Comparison of ENCODE assay signal across 8 cellular contexts in the genomic region with DNA sequence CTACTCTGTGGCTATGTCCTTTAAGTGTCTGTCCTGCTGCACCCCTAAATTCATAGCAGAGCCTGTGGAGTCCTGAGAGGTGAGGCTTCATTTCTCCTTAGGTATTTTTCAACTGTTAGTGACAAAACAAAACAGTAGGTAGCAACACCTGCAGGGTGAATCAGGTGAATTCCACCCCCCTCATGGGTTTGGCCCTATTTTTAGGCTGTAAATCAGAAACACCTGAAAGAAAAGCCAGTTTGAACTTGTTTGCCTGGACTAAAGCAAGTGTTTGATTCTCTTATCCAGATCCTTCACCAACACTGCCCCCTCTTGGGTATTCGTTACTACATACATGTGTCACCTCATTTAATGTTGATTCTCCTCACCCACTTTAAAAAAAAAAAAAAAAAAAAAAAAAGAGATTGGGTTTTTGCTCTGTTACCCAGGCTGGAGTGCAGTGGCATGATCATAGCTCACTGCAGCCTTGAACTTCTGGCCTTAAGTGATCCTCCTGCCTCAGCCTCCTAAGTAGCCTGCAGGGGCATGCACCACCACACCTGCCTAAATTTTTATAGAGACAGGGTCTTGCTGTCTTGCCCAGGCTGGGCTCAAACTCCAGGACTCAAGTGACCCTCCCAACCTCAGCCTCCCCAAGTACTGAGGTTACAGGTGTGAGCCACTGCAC. TPM values are rescaled to one million over a fixed set of nuclear protein-coding genes. Genes with fewer than 3 reads are reported as not detected.
DNase-seq lines count a peak whose midpoint lies in the region; ATAC-seq and TF ChIP-seq lines count a peak whose summit lies in the region.

No MANE protein-coding gene starts in this region.

- intact Hi-C loops in Right ventricle myocardium superior (cut with DNase I): no loop called here

- peak in 1 of 2 donors; percentile 60 for TF ChIP-seq CTCF in right atrium auricular region (IDR thresholded peaks at IDR 0.05)
- peak; percentile 37; the same call in 1 of the 2 replicates for TF ChIP-seq CTCF in WI38 (IDR thresholded peaks at IDR 0.05; ENCODE audit: low read depth, low read length)

- no peaks in the 10 kb centered on the region for H3K4me1 ChIP-seq in right atrium auricular region

- H3K27me3 ChIP-seq in right atrium auricular region: peaks cover 0 to 4% of the 10 kb centered on the region in 2 donors

- no peak for TF ChIP-seq POLR2A in erythroblast (IDR thresholded peaks at IDR 0.05; ENCODE audit: low read length)

- no peaks in the 10 kb centered on the region for H3K9me3 ChIP-seq in right atrium auricular region

- ATAC-seq in Right ventricle myocardium superior (ENCODE audit: poor library complexity): peak; percentile 88
- peak; percentile 73 for ATAC-seq in HG02678 (IDR thresholded peaks at IDR 0.05; ENCODE audit: unreplicated experiment)

- H3K4me3 ChIP-seq in right atrium auricular region: no peak overlapping the region
- H3K4me3 ChIP-seq in WI38 (ENCODE audit: low read depth, low read length): no peak overlapping the region

- no peaks in the 10 kb centered on the region for H3K36me3 ChIP-seq in right atrium auricular region

- H3K27ac ChIP-seq in right atrium auricular region: no peak overlapping the region

- no peak for DNase-seq in Right ventricle myocardium superior
- no peak for DNase-seq in right atrium auricular region (ENCODE audit: low spot score)
- DNase-seq in NCI-H2171 (lab: John Stamatoyannopoulos, UW): peak; percentile 25
- peak; percentile 83 to 88 for DNase-seq in erythroblast (lab: John Stamatoyannopoulos, UW)
- peak; percentile 63 for DNase-seq in non-pigmented ciliary epithelial cell (ENCODE audit: low read depth)
- DNase-seq in cortex of kidney (lab: John Stamatoyannopoulos, UW): no peak

RNA-seq across cellular contexts. Expression of a gene that starts 10.3 kb away (rescaled TPM):
- total RNA-seq in Right ventricle myocardium superior: not detected
- not detected for total RNA-seq in right atrium auricular region

RNA-seq across cellular contexts. Expression of a gene that starts 18.5 kb away (rescaled TPM):
- total RNA-seq in Right ventricle myocardium superior: 12.3 TPM
- 10 to 100 TPM in 1 of 2 donors, 1 to 10 TPM in 1; 6.7 to 11.1 TPM for total RNA-seq in right atrium auricular region

Comparison
In these comparisons a context has a peak if more than half of its experiments do, and no peak if none do; other contexts are left out.
1. DNase-seq: peak in NCI-H2171 (single experiment), erythroblast (2 of 2) and non-pigmented ciliary epithelial cell (single experiment); none in Right ventricle myocardium superior (single experiment), right atrium auricular region (single experiment) and cortex of kidney (single experiment).